1 cellular context compared by ENCODE assay signal in genomic region chr16:12257926-12258561, GRCh38.
TF ChIP-seq lines count a peak whose summit lies in the region.

No MANE protein-coding gene starts in this region.

TF ChIP-seq in HepG2, 621 proteins besides CTCF, POLR2A, EP300 and RAD21 (continued from another document and continues in another):
- no peak; the same call in 1 of the 2 replicates for TF ChIP-seq CSRNP2 (CRISPR knock-in tag; conservative IDR thresholded peaks at IDR 0.05; ENCODE audit: low read depth)
- TF ChIP-seq ASH2L (IDR thresholded peaks at IDR 0.05; ENCODE audit: insufficient read length, low read depth, low read length), result peak; percentile 46
- TF ChIP-seq SNAPC5 (CRISPR knock-in tag; IDR thresholded peaks at IDR 0.05; ENCODE audit: borderline replicate concordance), result peak; percentile 91; the same call in 1 of the 2 replicates
- peak; percentile 97 for TF ChIP-seq TGIF2 (CRISPR knock-in tag; IDR thresholded peaks at IDR 0.05)
- TF ChIP-seq USF2 (IDR thresholded peaks at IDR 0.05; ENCODE audit: low read depth, low read length), result no peak; the same call in 1 of the 2 replicates
- peak; percentile 27; the same call in 1 of the 2 replicates for TF ChIP-seq USF2 (CRISPR knock-in tag; IDR thresholded peaks at IDR 0.05; ENCODE audit: borderline replicate concordance)
- TF ChIP-seq HMGXB4 (CRISPR knock-in tag; IDR thresholded peaks at IDR 0.05; ENCODE audit: borderline replicate concordance in 1 of 2, low read depth in 1 of 2), result peak; percentile 87 to 95
- peak; percentile 70; the same call in 1 of the 2 replicates for TF ChIP-seq ZSCAN5A (CRISPR knock-in tag; IDR thresholded peaks at IDR 0.05; ENCODE audit: borderline replicate concordance)
- 0 out of 2 replicates have a peak, but pooled peaks have one; percentile 24 for TF ChIP-seq JUNB (CRISPR knock-in tag; IDR thresholded peaks at IDR 0.05; ENCODE audit: borderline replicate concordance)
- peak; percentile 52; the same call in 1 of the 2 replicates for TF ChIP-seq ETV5 (CRISPR knock-in tag; IDR thresholded peaks at IDR 0.05; ENCODE audit: borderline replicate concordance)
- TF ChIP-seq ZNF512 (CRISPR knock-in tag; IDR thresholded peaks at IDR 0.05), result 0 out of 2 replicates have a peak, but pooled peaks have one; percentile 6
- TF ChIP-seq ZNF713 (CRISPR knock-in tag; IDR thresholded peaks at IDR 0.05), result no peak
- TF ChIP-seq ZNF773 (CRISPR knock-in tag; IDR thresholded peaks at IDR 0.05; ENCODE audit: borderline replicate concordance), result no peak
- TF ChIP-seq SALL2 (CRISPR knock-in tag; IDR thresholded peaks at IDR 0.05), result peak; percentile 71
- peak; percentile 84; the same call in 1 of the 2 replicates for TF ChIP-seq PITX1 (CRISPR knock-in tag; IDR thresholded peaks at IDR 0.05)
- peak; percentile 54; the same call in 1 of the 2 replicates for TF ChIP-seq ZC3H13 (CRISPR knock-in tag; IDR thresholded peaks at IDR 0.05)
- TF ChIP-seq ZNF230 (CRISPR knock-in tag; IDR thresholded peaks at IDR 0.05), result peak; percentile 91; the same call in 1 of the 2 replicates
- TF ChIP-seq ZMYM4 (CRISPR knock-in tag; IDR thresholded peaks at IDR 0.05), result peak; percentile 81
- peak; percentile 42; the same call in 1 of the 2 replicates for TF ChIP-seq ATF3 (CRISPR knock-in tag; IDR thresholded peaks at IDR 0.05)
- TF ChIP-seq KDM3A (CRISPR knock-in tag; IDR thresholded peaks at IDR 0.05; ENCODE audit: low read depth), result peak; percentile 96
- TF ChIP-seq ZNF326 (CRISPR knock-in tag; IDR thresholded peaks at IDR 0.05; ENCODE audit: borderline replicate concordance), result peak; percentile 64; the same call in 1 of the 2 replicates
- TF ChIP-seq SCMH1 (CRISPR knock-in tag; IDR thresholded peaks at IDR 0.05; ENCODE audit: borderline replicate concordance), result no peak
- TF ChIP-seq ESRRA (CRISPR knock-in tag; IDR thresholded peaks at IDR 0.05; ENCODE audit: low read depth), result peak; percentile 59; the same call in 1 of the 2 replicates
- TF ChIP-seq KLF13 (CRISPR knock-in tag; IDR thresholded peaks at IDR 0.05), result no peak
- TF ChIP-seq ZHX1 (CRISPR knock-in tag; IDR thresholded peaks at IDR 0.05; ENCODE audit: low read depth), result 0 out of 2 replicates have a peak, but pooled peaks have one; percentile 28
- no peak for TF ChIP-seq TERF1 (CRISPR knock-in tag; IDR thresholded peaks at IDR 0.05)
- TF ChIP-seq MXI1 (IDR thresholded peaks at IDR 0.05; ENCODE audit: borderline replicate concordance, low read depth, low read length), result peak; percentile 84; the same call in 2 of the 3 replicates
- peak; percentile 21 for TF ChIP-seq HNRNPLL (IDR thresholded peaks at IDR 0.05; ENCODE audit: low read depth, low read length, poor library complexity, severe bottlenecking)
- 0 out of 2 replicates have a peak, but pooled peaks have one; percentile 31 for TF ChIP-seq STAT5B (CRISPR knock-in tag; IDR thresholded peaks at IDR 0.05)
- TF ChIP-seq ZNF530 (CRISPR knock-in tag; IDR thresholded peaks at IDR 0.05; ENCODE audit: low read depth), result no peak
- peak; percentile 55; the same call in 1 of the 2 replicates for TF ChIP-seq HINFP (CRISPR knock-in tag; IDR thresholded peaks at IDR 0.05; ENCODE audit: low read depth)
- peak; percentile 80; the same call in 1 of the 2 replicates for TF ChIP-seq ZNF772 (CRISPR knock-in tag; IDR thresholded peaks at IDR 0.05)
- peak; percentile 68; the same call in 1 of the 2 replicates for TF ChIP-seq DRAP1 (CRISPR knock-in tag; IDR thresholded peaks at IDR 0.05)
- no peak for TF ChIP-seq MXD1 (CRISPR knock-in tag; IDR thresholded peaks at IDR 0.05)
- peak; percentile 78 for TF ChIP-seq CREB1 (IDR thresholded peaks at IDR 0.05)
- TF ChIP-seq CREB1 (CRISPR knock-in tag; IDR thresholded peaks at IDR 0.05), result no peak; the same call in 1 of the 2 replicates
- peak; percentile 94 for TF ChIP-seq ZIK1 (CRISPR knock-in tag; IDR thresholded peaks at IDR 0.05; ENCODE audit: borderline replicate concordance, low read depth)
- peak; percentile 67; the same call in 1 of the 2 replicates for TF ChIP-seq PBX2 (CRISPR knock-in tag; IDR thresholded peaks at IDR 0.05)
- no peak; the same call in 1 of the 2 replicates for TF ChIP-seq ZBTB44 (CRISPR knock-in tag; IDR thresholded peaks at IDR 0.05)
